Comparison of ENCODE assay signal across 5 cellular contexts in genomic region chr16:73732681-73733080, GRCh38.
"Had no signal": no experiment of that assay in that cellular context is flagged by ENCODE, and none has a peak within 500 bp of the region (broad histone marks: within the 10 kb centered on the region; RNA-seq: fewer than 3 reads in every experiment).

No MANE protein-coding gene starts in this region.

- H3K27me3 Mint-ChIP-seq: IgD-negative memory B cell had no signal

- H3K4me3 Mint-ChIP-seq: GM23338, H9, IgD-negative memory B cell had no signal

- H3K27ac Mint-ChIP-seq: GM23338, H9, IgD-negative memory B cell had no signal

- H3K4me2 ChIP-seq: GM23338 had no signal

- H3K4me3 ChIP-seq: GM23338 had no signal

- DNase-seq: H9, HCEC 1CT, KBM-7 had no signal

- H3K36me3 Mint-ChIP-seq: IgD-negative memory B cell had no signal

- H2AFZ ChIP-seq: GM23338 had no signal

- H3K4me1 Mint-ChIP-seq: GM23338, H9, IgD-negative memory B cell had no signal
